ENCODE assay signal across 8 cellular contexts in genomic region chr13:99075268-99076191, GRCh38.
DNase-seq lines count a peak whose midpoint lies in the region; ATAC-seq lines count a peak whose summit lies in the region.

No MANE protein-coding gene starts in this region.

- ATAC-seq in GM18873 (IDR thresholded peaks at IDR 0.05; ENCODE audit: low FRiP score, unreplicated experiment), result peak; percentile 72
- ATAC-seq in GM21786 (IDR thresholded peaks at IDR 0.05; ENCODE audit: unreplicated experiment), result peak; percentile 92
- peak; percentile 82 for ATAC-seq in HG03571 (IDR thresholded peaks at IDR 0.05; ENCODE audit: unreplicated experiment)
- peak; percentile 75 to 76 for ATAC-seq in naive B cell (ENCODE audit: low read depth in 2 of 2)
- no peak for ATAC-seq in Right ventricle myocardium superior (ENCODE audit: poor library complexity)

- H3K36me3 Mint-ChIP-seq in naive B cell, result peaks cover 5 to 19% of the 10 kb centered on the region in 2 donors

- H3K9me3 Mint-ChIP-seq in naive B cell, result peaks cover 3 to 17% (median 10%) of the 10 kb centered on the region in 7 donors

- H3K27me3 Mint-ChIP-seq in naive B cell, result peaks cover 0 to 6% (median 0%) of the 10 kb centered on the region in 3 donors

- peak overlapping the region in 2 of 8 donors; percentile 33 to 39 for H3K4me3 Mint-ChIP-seq in naive B cell

- H3K27ac Mint-ChIP-seq in naive B cell, result peak overlapping the region in 2 of 6 donors; percentile 54 to 60

- intact Hi-C loops in Right ventricle myocardium superior (cut with DNase I), result no loop called here

- DNase-seq in naive B cell (no peak), NCI-H748 (lab: John Stamatoyannopoulos, UW; ENCODE audit: unreplicated experiment) (no peak), UCSD-AML1 (lab: John Stamatoyannopoulos, UW; ENCODE audit: unreplicated experiment) (no peak), NCI-H510A treated with DMSO at 0.1 percent for 48 hours (lab: John Stamatoyannopoulos, UW) (no peak), Right ventricle myocardium superior (no peak)

- H3K4me1 Mint-ChIP-seq in naive B cell, result peaks cover 6 to 18% (median 11%) of the 10 kb centered on the region in 3 donors
